18 cellular contexts compared by ENCODE assay signal in genomic region chr7:38907066-38907465, GRCh38. TPM values are rescaled to one million over a fixed set of nuclear protein-coding genes. Genes with fewer than 3 reads are reported as not detected.
DNase-seq lines count a peak whose midpoint lies in the region; ATAC-seq, FAIRE-seq and TF ChIP-seq lines count a peak whose summit lies in the region.
"Had no signal": no experiment of that assay in that cellular context is flagged by ENCODE, and none has a peak within 500 bp of the region (broad histone marks: within the 10 kb centered on the region; RNA-seq: fewer than 3 reads in every experiment).

No MANE protein-coding gene starts in this region.

- H3K4me1 ChIP-seq in Loucy (ENCODE audit: insufficient read depth, low read length, poor library complexity, severe bottlenecking) (peaks cover 21% of the 10 kb centered on the region), astrocyte (ENCODE audit: insufficient read depth, low read length) (no peaks in the 10 kb centered on the region), vagina (peaks cover 11% of the 10 kb centered on the region)

- no peaks in the 10 kb centered on the region for H3K27me3 Mint-ChIP-seq in activated naive CD4-positive, alpha-beta T cell treated with anti-CD3 and anti-CD28 coated beads, Interleukin-2, amount 50 U/mL, for 24 hours
- H3K27me3 Mint-ChIP-seq in astrocyte (ENCODE audit: low read depth, unreplicated experiment): no peaks in the 10 kb centered on the region
- H3K27me3 Mint-ChIP-seq: memory B cell had no signal

- no peak for ATAC-seq in stimulated activated effector memory CD8-positive, alpha-beta T cell treated with anti-CD3 and anti-CD28 coated beads, Interleukin-12 subunit alpha, Interleukin-12 subunit beta, amount 100 ng/mL, for 72 hours
- ATAC-seq: gastrocnemius medialis had no signal

- H3K79me2 ChIP-seq in Loucy (ENCODE audit: insufficient read depth, low read length) (peaks cover 7% of the 10 kb centered on the region), astrocyte (ENCODE audit: insufficient read depth, low read length) (peaks cover 19% of the 10 kb centered on the region)

- no peaks in the 10 kb centered on the region for H3K9me2 ChIP-seq in Loucy (replicated peaks; ENCODE audit: low read depth, low read length)

- no peaks in the 10 kb centered on the region for H3K9me3 Mint-ChIP-seq in activated naive CD4-positive, alpha-beta T cell treated with anti-CD3 and anti-CD28 coated beads, Interleukin-2, amount 50 U/mL, for 24 hours
- no peaks in the 10 kb centered on the region for H3K9me3 Mint-ChIP-seq in astrocyte (ENCODE audit: unreplicated experiment)
- H3K9me3 Mint-ChIP-seq in stimulated activated effector memory CD8-positive, alpha-beta T cell treated with anti-CD3 and anti-CD28 coated beads, Interleukin-12 subunit alpha, Interleukin-12 subunit beta, amount 100 ng/mL, for 72 hours: no peaks in the 10 kb centered on the region
- H3K9me3 Mint-ChIP-seq: memory B cell had no signal

- H3K36me3 Mint-ChIP-seq in activated naive CD4-positive, alpha-beta T cell treated with anti-CD3 and anti-CD28 coated beads, Interleukin-2, amount 50 U/mL, for 24 hours: peaks cover 5% of the 10 kb centered on the region
- peaks cover 2% of the 10 kb centered on the region for H3K36me3 Mint-ChIP-seq in astrocyte (ENCODE audit: low read depth, unreplicated experiment)
- peaks cover 10% of the 10 kb centered on the region for H3K36me3 Mint-ChIP-seq in stimulated activated effector memory CD8-positive, alpha-beta T cell treated with anti-CD3 and anti-CD28 coated beads, Interleukin-12 subunit alpha, Interleukin-12 subunit beta, amount 100 ng/mL, for 72 hours

- H3K9me3 ChIP-seq in Loucy (ENCODE audit: insufficient read depth, low read depth, low read length): no peaks in the 10 kb centered on the region
- H3K9me3 ChIP-seq in astrocyte (ENCODE audit: insufficient read depth, low read depth, low read length): no peaks in the 10 kb centered on the region
- no peaks in the 10 kb centered on the region for H3K9me3 ChIP-seq in vagina
- H3K9me3 ChIP-seq: gastrocnemius medialis had no signal

- H3K9ac ChIP-seq in Loucy (ENCODE audit: low read depth, low read length, poor library complexity, severe bottlenecking) (no peak overlapping the region), astrocyte (ENCODE audit: low read length) (no peak overlapping the region)

- TF ChIP-seq CTCF in Loucy (conservative IDR thresholded peaks at IDR 0.05; ENCODE audit: low read length) (no peak), astrocyte (IDR thresholded peaks at IDR 0.05; ENCODE audit: insufficient read depth, low read depth, low read length) (no peak), vagina (IDR thresholded peaks at IDR 0.05) (no peak)

- no peaks in the 10 kb centered on the region for H3F3A ChIP-seq in Loucy (ENCODE audit: low read depth)

- H4K20me1 ChIP-seq in Loucy (ENCODE audit: insufficient read depth, low read length, poor library complexity, severe bottlenecking) (no peaks in the 10 kb centered on the region), astrocyte (ENCODE audit: insufficient read depth, low read length) (peaks cover 13% of the 10 kb centered on the region)

- H3K4me2 ChIP-seq in Loucy (ENCODE audit: low read depth, low read length, poor library complexity, severe bottlenecking) (peak overlapping the region; percentile 90), astrocyte (ENCODE audit: low read length) (no peak overlapping the region)

- H3K27me3 ChIP-seq in Loucy (ENCODE audit: insufficient read depth, low read length, poor library complexity, severe bottlenecking): no peaks in the 10 kb centered on the region
- H3K27me3 ChIP-seq in astrocyte (ENCODE audit: insufficient read depth, low read length): no peaks in the 10 kb centered on the region
- no peaks in the 10 kb centered on the region for H3K27me3 ChIP-seq in vagina
- H3K27me3 ChIP-seq: gastrocnemius medialis had no signal

- peak overlapping the region; percentile 17 for H3K4me3 Mint-ChIP-seq in activated naive CD4-positive, alpha-beta T cell treated with anti-CD3 and anti-CD28 coated beads, Interleukin-2, amount 50 U/mL, for 24 hours
- peak overlapping the region; percentile 66 for H3K4me3 Mint-ChIP-seq in astrocyte (ENCODE audit: unreplicated experiment)
- H3K4me3 Mint-ChIP-seq in stimulated activated effector memory CD8-positive, alpha-beta T cell treated with anti-CD3 and anti-CD28 coated beads, Interleukin-12 subunit alpha, Interleukin-12 subunit beta, amount 100 ng/mL, for 72 hours: peak overlapping the region; percentile 96

- peak overlapping the region; percentile 55 for H3K27ac Mint-ChIP-seq in activated naive CD4-positive, alpha-beta T cell treated with anti-CD3 and anti-CD28 coated beads, Interleukin-2, amount 50 U/mL, for 24 hours
- H3K27ac Mint-ChIP-seq in astrocyte (ENCODE audit: unreplicated experiment): no peak overlapping the region
- H3K27ac Mint-ChIP-seq in stimulated activated effector memory CD8-positive, alpha-beta T cell treated with anti-CD3 and anti-CD28 coated beads, Interleukin-12 subunit alpha, Interleukin-12 subunit beta, amount 100 ng/mL, for 72 hours: no peak overlapping the region
- H3K27ac Mint-ChIP-seq: memory B cell had no signal

- H3K27ac ChIP-seq in astrocyte (ENCODE audit: low read depth, low read length) (no peak overlapping the region), vagina (no peak overlapping the region)
- H3K27ac ChIP-seq: gastrocnemius medialis had no signal

- FAIRE-seq in astrocyte (lab: Jason Lieb, UNC): no peak
- FAIRE-seq: endothelial cell of umbilical vein had no signal

- no peaks in the 10 kb centered on the region for H3K36me3 ChIP-seq in Loucy (ENCODE audit: insufficient read depth, low read length)
- H3K36me3 ChIP-seq in astrocyte (ENCODE audit: insufficient read depth, low read length): no peaks in the 10 kb centered on the region
- H3K36me3 ChIP-seq in vagina: no peaks in the 10 kb centered on the region
- H3K36me3 ChIP-seq: gastrocnemius medialis had no signal

- DNase-seq in activated naive CD4-positive, alpha-beta T cell treated with Interleukin-2 at 50 U/mL for 16 hours: no peak
- DNase-seq in astrocyte (ENCODE audit: low read depth) (no peak), NCI-H1436 treated with DMSO at 0.1 percent for 48 hours (lab: John Stamatoyannopoulos, UW) (no peak), vagina (ENCODE audit: extremely low spot score in 2 of 2) (no peak), EL (no peak)
- DNase-seq in stimulated activated effector memory CD8-positive, alpha-beta T cell treated with anti-CD3 and anti-CD28 coated beads, Interleukin-12 subunit alpha, Interleukin-12 subunit beta, amount 100 ng/mL, for 72 hours (ENCODE audit: low spot score in 2 of 2): no peak
- DNase-seq: activated CD8-positive, alpha-beta memory T cell treated with anti-CD3 and anti-CD28 coated beads, Interleukin-2, amount 50 U/mL, for 4 hours; amniotic stem cell; DMS79; gastrocnemius medialis; H7; NCI-H226; occipital lobe; stimulated activated CD4-positive, alpha-beta T cell treated with anti-CD3 and anti-CD28 coated beads, Interleukin-4, amount 100 ng/mL, for 4 hours had no signal

- H2AFZ ChIP-seq in Loucy (ENCODE audit: low read length): no peak overlapping the region
- H2AFZ ChIP-seq in astrocyte (ENCODE audit: low read depth, low read length): no peak overlapping the region

- TF ChIP-seq POLR2A in vagina (IDR thresholded peaks at IDR 0.05): no peak

- intact Hi-C loops in vagina (cut with DNase I): no loop called here

- peaks cover 58% of the 10 kb centered on the region for H3K4me1 Mint-ChIP-seq in activated naive CD4-positive, alpha-beta T cell treated with anti-CD3 and anti-CD28 coated beads, Interleukin-2, amount 50 U/mL, for 24 hours
- peaks cover 27% of the 10 kb centered on the region for H3K4me1 Mint-ChIP-seq in astrocyte (ENCODE audit: low read depth, unreplicated experiment)
- H3K4me1 Mint-ChIP-seq in stimulated activated effector memory CD8-positive, alpha-beta T cell treated with anti-CD3 and anti-CD28 coated beads, Interleukin-12 subunit alpha, Interleukin-12 subunit beta, amount 100 ng/mL, for 72 hours: peaks cover 51% of the 10 kb centered on the region

- peak overlapping the region; percentile 96 for H3K4me3 ChIP-seq in Loucy (ENCODE audit: low read length, poor library complexity, severe bottlenecking)
- H3K4me3 ChIP-seq in astrocyte (ENCODE audit: insufficient read depth, low read depth, low read length): no peak overlapping the region
- H3K4me3 ChIP-seq in vagina: no peak overlapping the region
- H3K4me3 ChIP-seq: gastrocnemius medialis had no signal

RNA-seq across cellular contexts. Expression of gene VPS41, which starts 1.9 kb away (rescaled TPM):
- total RNA-seq in astrocyte (92.9 and 93.6 TPM in 2 replicates), vagina (46.7 TPM)

Comparison
In these comparisons a context has a peak if more than half of its experiments do, and no peak if none do; other contexts are left out.
1. H3K4me3 Mint-ChIP-seq: peak in every context shown above with its lines; median percentile 96 in stimulated activated effector memory CD8-positive, alpha-beta T cell treated with anti-CD3 and anti-CD28 coated beads, Interleukin-12 subunit alpha, Interleukin-12 subunit beta, amount 100 ng/mL, for 72 hours; 66 in astrocyte; 17 in activated naive CD4-positive, alpha-beta T cell treated with anti-CD3 and anti-CD28 coated beads, Interleukin-2, amount 50 U/mL, for 24 hours.